In genomic region chr2:11616851-11617415, GRCh38 we compare ENCODE assay signal across 26 cellular contexts. TPM values are rescaled to one million over a fixed set of nuclear protein-coding genes. Genes with fewer than 3 reads are reported as not detected.
"Had no signal": no experiment of that assay in that cellular context is flagged by ENCODE, and none has a peak within 500 bp of the region (broad histone marks: within the 10 kb centered on the region; RNA-seq: fewer than 3 reads in every experiment).

No MANE protein-coding gene starts in this region.

- H3K27me3 ChIP-seq: SJSA1 had no signal

- FAIRE-seq: RCC 7860 had no signal

- H3K27me3 Mint-ChIP-seq: activated naive CD4-positive, alpha-beta T cell treated with anti-CD3 and anti-CD28 coated beads, Interleukin-2, amount 10 ng/mL, durations not matched to agents 7 days and 5 days; activated naive CD8-positive, alpha-beta T cell treated with anti-CD3 and anti-CD28 coated beads for 36 hours; IgD-negative memory B cell had no signal

- H3K9me3 Mint-ChIP-seq: activated CD4-positive, alpha-beta memory T cell treated with anti-CD3 and anti-CD28 coated beads, Interleukin-2, amount 10 ng/mL, durations not matched to agents 7 days and 5 days; activated naive CD4-positive, alpha-beta T cell treated with anti-CD3 and anti-CD28 coated beads, Interleukin-2, amount 10 ng/mL, durations not matched to agents 7 days and 5 days; activated naive CD8-positive, alpha-beta T cell treated with anti-CD3 and anti-CD28 coated beads for 36 hours; activated T-cell treated with anti-CD3 and anti-CD28 coated beads, Interleukin-2, amount 50 U/mL, for 72 hours; activated T-helper 2 cell treated with anti-CD3 and anti-CD28 coated beads, Interferon-gamma antibody, Interleukin-2, Interleukin-4, amounts not matched to agents 10 μg/mL and 5 μg/mL and 100 μg/mL, durations not matched to agents 14 hours and 24 hours and 36 hours; IgD-negative memory B cell; T-cell had no signal

- ATAC-seq: activated T-cell treated with anti-CD3 and anti-CD28 coated beads, Interleukin-2, amount 50 U/mL, for 72 hours; T-cell had no signal

- H3K36me3 ChIP-seq: SJSA1 had no signal

- H3K4me1 Mint-ChIP-seq: activated CD4-positive, alpha-beta memory T cell treated with anti-CD3 and anti-CD28 coated beads, Interleukin-2, amount 10 ng/mL, durations not matched to agents 7 days and 5 days; activated naive CD4-positive, alpha-beta T cell treated with anti-CD3 and anti-CD28 coated beads, Interleukin-2, amount 10 ng/mL, durations not matched to agents 7 days and 5 days; activated naive CD8-positive, alpha-beta T cell treated with anti-CD3 and anti-CD28 coated beads for 36 hours; T-cell had no signal

- H3K27ac ChIP-seq: SJSA1, VCaP had no signal

- H3K27ac Mint-ChIP-seq: activated CD4-positive, alpha-beta memory T cell treated with anti-CD3 and anti-CD28 coated beads, Interleukin-2, amount 10 ng/mL, durations not matched to agents 7 days and 5 days; activated naive CD4-positive, alpha-beta T cell treated with anti-CD3 and anti-CD28 coated beads, Interleukin-2, amount 10 ng/mL, durations not matched to agents 7 days and 5 days; activated naive CD8-positive, alpha-beta T cell treated with anti-CD3 and anti-CD28 coated beads for 36 hours; activated T-cell treated with anti-CD3 and anti-CD28 coated beads, Interleukin-2, amount 50 U/mL, for 72 hours; activated T-helper 2 cell treated with anti-CD3 and anti-CD28 coated beads, Interferon-gamma antibody, Interleukin-2, Interleukin-4, amounts not matched to agents 10 μg/mL and 5 μg/mL and 100 μg/mL, durations not matched to agents 14 hours and 24 hours and 36 hours; IgD-negative memory B cell; T-cell had no signal

- DNase-seq: activated CD4-positive, alpha-beta memory T cell treated with anti-CD3 and anti-CD28 coated beads, Interleukin-2, amount 10 ng/mL, durations not matched to agents 7 days and 5 days; activated CD4-positive, alpha-beta T cell treated with anti-CD3 and anti-CD28 coated beads, Interleukin-2, amount 50 U/mL, for 1 hour; activated CD4-positive, CD25-positive, alpha-beta regulatory T cell; activated gamma-delta T cell treated with Interleukin-2 at 50 U/mL for 16 hours; activated naive CD4-positive, alpha-beta T cell treated with anti-CD3 and anti-CD28 coated beads, Interleukin-2, amount 10 ng/mL, durations not matched to agents 7 days and 5 days; activated naive CD8-positive, alpha-beta T cell treated with anti-CD3 and anti-CD28 coated beads for 36 hours; activated T-cell treated with anti-CD3 and anti-CD28 coated beads, Interleukin-2, amount 50 U/mL, for 72 hours; KG1; MV-4-11; NCI-H1105; NCI-H1436; NCI-H1694 treated with DMSO at 0.1 percent for 48 hours; NCI-H2029 treated with DMSO at 0.1 percent for 48 hours; NCI-H524; SHP77; T-cell had no signal

- H3K9me3 ChIP-seq: SJSA1 had no signal

- H3K36me3 Mint-ChIP-seq: activated naive CD4-positive, alpha-beta T cell treated with anti-CD3 and anti-CD28 coated beads, Interleukin-2, amount 10 ng/mL, durations not matched to agents 7 days and 5 days; activated naive CD8-positive, alpha-beta T cell treated with anti-CD3 and anti-CD28 coated beads for 36 hours; IgD-negative memory B cell; T-cell had no signal

- H3K4me3 Mint-ChIP-seq: activated CD4-positive, alpha-beta memory T cell treated with anti-CD3 and anti-CD28 coated beads, Interleukin-2, amount 10 ng/mL, durations not matched to agents 7 days and 5 days; activated naive CD4-positive, alpha-beta T cell treated with anti-CD3 and anti-CD28 coated beads, Interleukin-2, amount 10 ng/mL, durations not matched to agents 7 days and 5 days; activated naive CD8-positive, alpha-beta T cell treated with anti-CD3 and anti-CD28 coated beads for 36 hours; activated T-cell treated with anti-CD3 and anti-CD28 coated beads, Interleukin-2, amount 50 U/mL, for 72 hours; T-cell had no signal

- H3K4me3 ChIP-seq: SJSA1 had no signal

- H3K4me1 ChIP-seq: SJSA1 had no signal

RNA-seq across cellular contexts. Expression of gene NTSR2, which starts 53.1 kb away (rescaled TPM):
- total RNA-seq: activated CD4-positive, alpha-beta memory T cell treated with anti-CD3 and anti-CD28 coated beads, Interleukin-2, amount 10 ng/mL, durations not matched to agents 7 days and 5 days; activated CD8-positive, alpha-beta memory T cell treated with anti-CD3 and anti-CD28 coated beads for 36 hours; activated naive CD8-positive, alpha-beta T cell treated with anti-CD3 and anti-CD28 coated beads for 36 hours; activated T-cell treated with anti-CD3 and anti-CD28 coated beads, Interleukin-2, amount 50 U/mL, for 72 hours; activated T-helper 2 cell treated with anti-CD3 and anti-CD28 coated beads, Interferon-gamma antibody, Interleukin-2, Interleukin-4, amounts not matched to agents 10 μg/mL and 5 μg/mL and 100 μg/mL, durations not matched to agents 14 hours and 24 hours and 36 hours; cardiac septum; LHCN-M2; MCF 10A; SJSA1; T-cell; T-helper 2 cell treated with Interferon-gamma antibody and Interleukin-4, amounts not matched to agents 100 ng/mL and 5 ng/mL, for 36 hours had no signal
- polyA plus RNA-seq: IgD-negative memory B cell had no signal
